ENCODE assay signal across 10 cellular contexts in genomic region chr7:134693256-134693655, GRCh38. TPM values are rescaled to one million over a fixed set of nuclear protein-coding genes. Genes with fewer than 3 reads are reported as not detected.
A peak's percentile ranks its signal among the peaks of the same experiment; 100 is the strongest.
DNase-seq lines count a peak whose midpoint lies in the region; ATAC-seq and TF ChIP-seq lines count a peak whose summit lies in the region.
"Had no signal": no experiment of that assay in that cellular context is flagged by ENCODE, and none has a peak within 500 bp of the region (broad histone marks: within the 10 kb centered on the region; RNA-seq: fewer than 3 reads in every experiment).

No MANE protein-coding gene starts in this region.

- no peaks in the 10 kb centered on the region for H3K4me1 ChIP-seq in neural progenitor cell

- no peaks in the 10 kb centered on the region for H4K20me1 ChIP-seq in neural progenitor cell (ENCODE audit: low read depth)

- H3K79me2 ChIP-seq in neural progenitor cell (ENCODE audit: low read depth): no peaks in the 10 kb centered on the region

- no peaks in the 10 kb centered on the region for H3K36me3 ChIP-seq in neural progenitor cell

- H3K4me3 Mint-ChIP-seq in neural progenitor cell: no peak overlapping the region
- H3K4me3 Mint-ChIP-seq: activated B cell treated with CpG ODN at 0.5 μM for 24 hours had no signal

- H3K4me1 Mint-ChIP-seq in neural progenitor cell: peaks cover 22% of the 10 kb centered on the region
- H3K4me1 Mint-ChIP-seq: activated B cell treated with CpG ODN at 0.5 μM for 24 hours had no signal

- peaks cover 6% of the 10 kb centered on the region for H3K27me3 Mint-ChIP-seq in neural progenitor cell (ENCODE audit: insufficient read depth, low read depth)

- intact Hi-C loops in sciatic nerve (cut with DNase I): no loop called here

- no peak overlapping the region for H3K27ac Mint-ChIP-seq in neural progenitor cell
- H3K27ac Mint-ChIP-seq: activated B cell treated with CpG ODN at 0.5 μM for 24 hours had no signal

- TF ChIP-seq CTCF in neural progenitor cell (IDR thresholded peaks at IDR 0.05): no peak

- no peak overlapping the region for H3K4me2 ChIP-seq in neural progenitor cell

- H3K9me3 ChIP-seq in neural progenitor cell (ENCODE audit: low read depth): no peaks in the 10 kb centered on the region

- H3F3A ChIP-seq in neural progenitor cell (ENCODE audit: low read depth): no peaks in the 10 kb centered on the region

- peak; percentile 62 for ATAC-seq in sciatic nerve
- no peak for ATAC-seq in GM21825 (IDR thresholded peaks at IDR 0.05; ENCODE audit: unreplicated experiment)
- ATAC-seq in GM21526 (IDR thresholded peaks at IDR 0.05; ENCODE audit: low FRiP score, unreplicated experiment): no peak

- peak; percentile 98 for DNase-seq in EL
- DNase-seq in RPMI7951 (ENCODE audit: low read depth): peak; percentile 99
- peak; percentile 59 for DNase-seq in epithelial cell of prostate (ENCODE audit: low read depth, low spot score)
- DNase-seq in sciatic nerve (ENCODE audit: low spot score): no peak
- DNase-seq in neural progenitor cell (ENCODE audit: low spot score): no peak
- no peak for DNase-seq in iPS-NIHi7 (ENCODE audit: extremely low spot score)
- DNase-seq: activated B cell treated with CpG ODN at 0.5 μM for 24 hours, NCI-H524 had no signal

- H3K9ac ChIP-seq in neural progenitor cell: no peak overlapping the region

- H3K27ac ChIP-seq in epithelial cell of prostate: no peak overlapping the region
- H3K27ac ChIP-seq in neural progenitor cell: no peak overlapping the region

- no peaks in the 10 kb centered on the region for H3K27me3 ChIP-seq in neural progenitor cell

- H3K36me3 Mint-ChIP-seq in neural progenitor cell: no peaks in the 10 kb centered on the region

- H3K9me3 Mint-ChIP-seq in neural progenitor cell: no peaks in the 10 kb centered on the region
- H3K9me3 Mint-ChIP-seq: activated B cell treated with CpG ODN at 0.5 μM for 24 hours had no signal

- H3K4me3 ChIP-seq in neural progenitor cell: no peak overlapping the region

- no peak overlapping the region for H2AFZ ChIP-seq in neural progenitor cell (replicated peaks)

RNA-seq across cellular contexts. Expression of gene BPGM, which starts 46.6 kb away (rescaled TPM):
- total RNA-seq in RPMI7951 (2014; rRNA removed; shearing (Covaris generic)): 36.3 and 44.5 TPM in 2 replicates
- 28.2 TPM for total RNA-seq in sciatic nerve
- 25.5 and 49.7 TPM in 2 replicates for total RNA-seq in neural progenitor cell (ENCODE audit: low replicate concordance)

Comparison
In these comparisons a context has a peak if more than half of its experiments do, and no peak if none do; other contexts are left out.
1. DNase-seq: peak in EL (single experiment), RPMI7951 (single experiment) and epithelial cell of prostate (single experiment); none in sciatic nerve (single experiment), neural progenitor cell (single experiment) and iPS-NIHi7 (single experiment).